Comparison of ENCODE assay signal across 10 cellular contexts in the genomic region with DNA sequence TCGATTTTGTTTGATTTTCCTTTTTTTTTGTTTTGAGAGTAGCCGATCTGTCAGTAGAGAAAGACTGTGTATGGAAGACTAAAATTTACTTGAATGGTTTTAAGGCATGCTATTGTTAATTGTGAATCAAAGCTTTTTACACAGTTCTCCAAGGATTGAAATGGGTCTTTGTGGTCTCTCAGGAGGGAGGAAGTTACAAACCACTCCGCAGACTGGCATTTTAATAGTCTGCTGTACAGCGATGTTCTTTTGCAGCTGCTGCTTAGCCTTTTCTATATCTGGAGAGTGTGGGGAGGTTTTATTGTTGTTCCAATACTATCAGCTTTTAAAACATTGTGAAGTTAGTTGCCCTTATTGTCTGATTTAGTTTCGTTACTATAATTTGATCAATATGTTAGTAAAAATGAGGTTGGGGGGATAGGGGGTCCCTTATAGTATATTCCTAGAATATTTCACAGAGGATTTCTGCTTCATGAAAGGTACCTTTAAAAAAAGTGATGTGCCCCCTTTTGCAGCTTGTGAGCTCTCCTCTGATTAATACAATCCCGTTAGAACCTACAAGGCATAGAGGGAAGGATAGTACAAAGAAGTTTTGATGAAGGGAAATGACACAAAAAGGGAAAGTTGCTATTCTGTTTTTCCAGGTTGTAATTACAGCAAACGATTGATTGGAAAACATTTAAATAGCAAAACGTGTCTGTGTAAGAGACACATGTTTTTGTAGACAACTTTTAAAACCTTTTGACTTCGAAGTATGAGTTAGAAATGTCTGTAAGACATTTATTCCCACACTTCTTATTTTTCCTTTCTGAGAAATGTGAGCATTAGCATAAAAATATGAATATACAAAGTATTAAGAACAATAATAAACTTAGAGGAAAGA.
DNase-seq lines count a peak whose midpoint lies in the region; ATAC-seq and TF ChIP-seq lines count a peak whose summit lies in the region.
"Had no signal": no experiment of that assay in that cellular context is flagged by ENCODE, and none has a peak within 500 bp of the region (broad histone marks: within the 10 kb centered on the region; RNA-seq: fewer than 3 reads in every experiment).

No MANE protein-coding gene starts in this region.

- H3K36me3 Mint-ChIP-seq in activated CD4-positive, alpha-beta T cell treated with anti-CD3 and anti-CD28 coated beads for 36 hours (ENCODE audit: low read depth): no peaks in the 10 kb centered on the region

- no peak overlapping the region for H3K27ac ChIP-seq in Peyer's patch

- no peak overlapping the region for H3K27ac Mint-ChIP-seq in activated CD4-positive, alpha-beta T cell treated with anti-CD3 and anti-CD28 coated beads for 36 hours

- peak overlapping the region; percentile 18 for H3K4me3 ChIP-seq in fibroblast of pulmonary artery (replicated peaks; ENCODE audit: low read depth, low read length)
- peak overlapping the region; percentile 1 for H3K4me3 ChIP-seq in skeletal muscle cell (ENCODE audit: low read depth, low read length)
- H3K4me3 ChIP-seq in Peyer's patch: no peak overlapping the region

- DNase-seq in DMS153 treated with DMSO at 0.1 percent for 48 hours (lab: John Stamatoyannopoulos, UW; ENCODE audit: unreplicated experiment) (peak; percentile 29), DMS153 (lab: John Stamatoyannopoulos, UW) (no peak), NCI-H82 (lab: John Stamatoyannopoulos, UW) (peak; percentile 60), fibroblast of pulmonary artery (ENCODE audit: low read depth) (no peak), skeletal muscle cell (ENCODE audit: low read depth) (peak; percentile 48), Peyer's patch (no peak)
- DNase-seq in activated CD4-positive, alpha-beta T cell treated with anti-CD3 and anti-CD28 coated beads for 36 hours: no peak
- DNase-seq: NCI-H1436; stimulated activated CD4-positive, alpha-beta T cell treated with anti-CD3 and anti-CD28 coated beads, Interleukin-4, amount 100 ng/mL, for 1 hour had no signal

- H3K27me3 Mint-ChIP-seq in activated CD4-positive, alpha-beta T cell treated with anti-CD3 and anti-CD28 coated beads for 36 hours: no peaks in the 10 kb centered on the region

- H3K4me3 Mint-ChIP-seq in activated CD4-positive, alpha-beta T cell treated with anti-CD3 and anti-CD28 coated beads for 36 hours: no peak overlapping the region

- POLR2A ChIA-PET in activated CD4-positive, alpha-beta T cell treated with anti-CD3 and anti-CD28 coated beads for 36 hours (lab: Charles Lee): no interaction called here

- H3K9me3 Mint-ChIP-seq in activated CD4-positive, alpha-beta T cell treated with anti-CD3 and anti-CD28 coated beads for 36 hours (ENCODE audit: low read depth): no peaks in the 10 kb centered on the region

- no peaks in the 10 kb centered on the region for H3K36me3 ChIP-seq in Peyer's patch

- TF ChIP-seq POLR2A in Peyer's patch (IDR thresholded peaks at IDR 0.05): no peak

- H3K4me1 ChIP-seq in Peyer's patch: peaks cover 0 to 17% (median 0%) of the 10 kb centered on the region in 4 donors

- H3K9me3 ChIP-seq in Peyer's patch: no peaks in the 10 kb centered on the region

- H3K4me1 Mint-ChIP-seq in activated CD4-positive, alpha-beta T cell treated with anti-CD3 and anti-CD28 coated beads for 36 hours: peaks cover 28% of the 10 kb centered on the region

- TF ChIP-seq CTCF in fibroblast of pulmonary artery (IDR thresholded peaks at IDR 0.05; ENCODE audit: low read length, missing control alignments): no peak
- TF ChIP-seq CTCF in Peyer's patch (IDR thresholded peaks at IDR 0.05): no peak

- no peaks in the 10 kb centered on the region for H3K27me3 ChIP-seq in Peyer's patch

- intact Hi-C loops in activated CD4-positive, alpha-beta T cell treated with anti-CD3 and anti-CD28 coated beads for 36 hours (cut with DNase I, micrococcal nuclease): no loop called here

- CTCF ChIA-PET in activated CD4-positive, alpha-beta T cell treated with anti-CD3 and anti-CD28 coated beads for 36 hours (lab: Charles Lee): interaction anchor here (1.8 kb wide), 1 partner anchor 71 kb away, joined by 6 read pairs; no protein-coding TSS in a partner anchor

- no peak for ATAC-seq in activated CD4-positive, alpha-beta T cell treated with anti-CD3 and anti-CD28 coated beads for 36 hours
- no peak for ATAC-seq in HG03442 (IDR thresholded peaks at IDR 0.05; ENCODE audit: unreplicated experiment)

Comparison
In these comparisons a context has a peak if more than half of its experiments do, and no peak if none do; other contexts are left out.
1. DNase-seq: peak in DMS153 treated with DMSO at 0.1 percent for 48 hours (single experiment), NCI-H82 (single experiment) and skeletal muscle cell (single experiment); none in DMS153 (single experiment), fibroblast of pulmonary artery (single experiment), activated CD4-positive, alpha-beta T cell treated with anti-CD3 and anti-CD28 coated beads for 36 hours (single experiment) and Peyer's patch (0 of 3).
2. H3K4me3 ChIP-seq: peak in fibroblast of pulmonary artery (single experiment) and skeletal muscle cell (single experiment); none in Peyer's patch (0 of 4).